1 cellular context compared by ENCODE assay signal in genomic region chr20:48215536-48215935, GRCh38.
TF ChIP-seq lines count a peak whose summit lies in the region.

No MANE protein-coding gene starts in this region.

TF ChIP-seq in GM23338, 12 proteins besides CTCF, POLR2A, EP300 and RAD21 (continued from another document):
- no peak for TF ChIP-seq ZNF462 (CRISPR knock-in tag; IDR thresholded peaks at IDR 0.05)
- no peak for TF ChIP-seq POLR2AphosphoS5 (IDR thresholded peaks at IDR 0.05; ENCODE audit: low read depth)
- TF ChIP-seq STAT1 (IDR thresholded peaks at IDR 0.05; ENCODE audit: unreplicated experiment), result no peak
- no peak for TF ChIP-seq EZH2phosphoT487 (IDR thresholded peaks at IDR 0.05; ENCODE audit: unreplicated experiment)
TF ChIP-seq in GM23338: peak in this region for 0.
